In genomic region chrX:17736856-17737706, GRCh38 we compare ENCODE assay signal across 7 cellular contexts. TPM values are rescaled to one million over a fixed set of nuclear protein-coding genes. Genes with fewer than 3 reads are reported as not detected.
DNase-seq lines count a peak whose midpoint lies in the region; ATAC-seq and TF ChIP-seq lines count a peak whose summit lies in the region.

SCML1 (plus strand) TSS chrX:17737493; CDS start chrX:17744187, 6,694 bp downstream.

- DNase-seq in NCI-H510A (lab: John Stamatoyannopoulos, UW) (peak; percentile 97), dorsolateral prefrontal cortex (peak; percentile 88 to 99 (median 96)), left lung (peak; percentile 94 to 97)
- DNase-seq in activated CD4-positive, alpha-beta memory T cell treated with anti-CD3 and anti-CD28 coated beads, Interleukin-2, amount 10 ng/mL, durations not matched to agents 7 days and 5 days, result peak; percentile 83
- DNase-seq in stimulated activated CD4-positive, alpha-beta T cell treated with anti-CD3 and anti-CD28 coated beads, Interleukin-1b, Interleukin-23, amount 100 ng/mL, for 48 hours, result peak; percentile 93

- POLR2A ChIA-PET in activated CD4-positive, alpha-beta memory T cell treated with anti-CD3 and anti-CD28 coated beads, Interleukin-2, amount 10 ng/mL, durations not matched to agents 7 days and 5 days (lab: Charles Lee), result no interaction called here

- ATAC-seq in GM18511 (IDR thresholded peaks at IDR 0.05; ENCODE audit: unreplicated experiment) (peak; percentile 66), HG03159 (IDR thresholded peaks at IDR 0.05; ENCODE audit: unreplicated experiment) (peak; percentile 65), left lung (peak; percentile 96)

- peak within 1 kb of the TSS; percentile 49 for H3K27ac Mint-ChIP-seq in activated CD4-positive, alpha-beta memory T cell treated with anti-CD3 and anti-CD28 coated beads, Interleukin-2, amount 10 ng/mL, durations not matched to agents 7 days and 5 days

- intact Hi-C loops in dorsolateral prefrontal cortex (cut with DNase I) (no loop called here), left lung (cut with DNase I) (no loop called here)

- peaks cover 39% of the 10 kb centered on the region for H3K27me3 Mint-ChIP-seq in activated CD4-positive, alpha-beta memory T cell treated with anti-CD3 and anti-CD28 coated beads, Interleukin-2, amount 10 ng/mL, durations not matched to agents 7 days and 5 days

- peaks cover 3% of the 10 kb centered on the region for H3K36me3 Mint-ChIP-seq in activated CD4-positive, alpha-beta memory T cell treated with anti-CD3 and anti-CD28 coated beads, Interleukin-2, amount 10 ng/mL, durations not matched to agents 7 days and 5 days (ENCODE audit: low read depth)

- no peaks in the 10 kb centered on the region for H3K9me3 ChIP-seq in left lung

- CTCF ChIA-PET in activated CD4-positive, alpha-beta memory T cell treated with anti-CD3 and anti-CD28 coated beads, Interleukin-2, amount 10 ng/mL, durations not matched to agents 7 days and 5 days (lab: Charles Lee), result no interaction called here

- H3K4me1 ChIP-seq in left lung, result no peaks in the 10 kb centered on the region

- no peaks in the 10 kb centered on the region for H3K36me3 ChIP-seq in left lung

- no peaks in the 10 kb centered on the region for H3K9me3 Mint-ChIP-seq in activated CD4-positive, alpha-beta memory T cell treated with anti-CD3 and anti-CD28 coated beads, Interleukin-2, amount 10 ng/mL, durations not matched to agents 7 days and 5 days

- H3K4me3 Mint-ChIP-seq in activated CD4-positive, alpha-beta memory T cell treated with anti-CD3 and anti-CD28 coated beads, Interleukin-2, amount 10 ng/mL, durations not matched to agents 7 days and 5 days, result peak within 1 kb of the TSS; percentile 61

- H3K27me3 ChIP-seq in dorsolateral prefrontal cortex (peaks cover 0 to 38% (median 9%) of the 10 kb centered on the region in 45 donors), left lung (peaks cover 4 to 17% of the 10 kb centered on the region in 2 donors)

- H3K4me3 ChIP-seq in dorsolateral prefrontal cortex (peak within 1 kb of the TSS; percentile 43 to 81 (median 67)), left lung (peak within 1 kb of the TSS; percentile 43 to 52)

- H3K4me1 Mint-ChIP-seq in activated CD4-positive, alpha-beta memory T cell treated with anti-CD3 and anti-CD28 coated beads, Interleukin-2, amount 10 ng/mL, durations not matched to agents 7 days and 5 days, result peaks cover 23% of the 10 kb centered on the region

- TF ChIP-seq CTCF in dorsolateral prefrontal cortex (IDR thresholded peaks at IDR 0.05 in 54 of 56, conservative IDR thresholded peaks at IDR 0.05 in 2 of 56; ENCODE audit: low read depth in 1 of 56, partially characterized antibody in 56 of 56) (no peak), left lung (IDR thresholded peaks at IDR 0.05) (no peak)

- peak within 1 kb of the TSS in 57 of 59 donors; percentile 40 to 93 (median 79) for H3K27ac ChIP-seq in dorsolateral prefrontal cortex
- peak within 1 kb of the TSS; percentile 76 to 79 for H3K27ac ChIP-seq in left lung

RNA-seq across cellular contexts. Expression of gene SCML1, which starts in this region (rescaled TPM):
- under 1 TPM; 0.50 TPM for total RNA-seq in activated CD4-positive, alpha-beta memory T cell treated with anti-CD3 and anti-CD28 coated beads, Interleukin-2, amount 10 ng/mL, durations not matched to agents 7 days and 5 days
- total RNA-seq in dorsolateral prefrontal cortex, result 10 to 100 TPM in 33 of 120 experiments, 1 to 10 TPM in 87; 4.8 to 15.3 (median 8.5) TPM
- 10 to 100 TPM in 1 of 2 donors, 1 to 10 TPM in 1; 7.7 to 10.3 TPM for total RNA-seq in left lung

Comparison
In these comparisons a context has a peak if more than half of its experiments do, and no peak if none do; other contexts are left out.
1. Peak in every context shown above with its lines: DNase-seq, ATAC-seq, H3K4me3 ChIP-seq and H3K27ac ChIP-seq.
2. Peak in DNase-seq in activated CD4-positive, alpha-beta memory T cell treated with anti-CD3 and anti-CD28 coated beads, Interleukin-2, amount 10 ng/mL, durations not matched to agents 7 days and 5 days; RNA of the gene not detected or under 1 TPM.